ENCODE assay signal across 22 cellular contexts in the genomic region with DNA sequence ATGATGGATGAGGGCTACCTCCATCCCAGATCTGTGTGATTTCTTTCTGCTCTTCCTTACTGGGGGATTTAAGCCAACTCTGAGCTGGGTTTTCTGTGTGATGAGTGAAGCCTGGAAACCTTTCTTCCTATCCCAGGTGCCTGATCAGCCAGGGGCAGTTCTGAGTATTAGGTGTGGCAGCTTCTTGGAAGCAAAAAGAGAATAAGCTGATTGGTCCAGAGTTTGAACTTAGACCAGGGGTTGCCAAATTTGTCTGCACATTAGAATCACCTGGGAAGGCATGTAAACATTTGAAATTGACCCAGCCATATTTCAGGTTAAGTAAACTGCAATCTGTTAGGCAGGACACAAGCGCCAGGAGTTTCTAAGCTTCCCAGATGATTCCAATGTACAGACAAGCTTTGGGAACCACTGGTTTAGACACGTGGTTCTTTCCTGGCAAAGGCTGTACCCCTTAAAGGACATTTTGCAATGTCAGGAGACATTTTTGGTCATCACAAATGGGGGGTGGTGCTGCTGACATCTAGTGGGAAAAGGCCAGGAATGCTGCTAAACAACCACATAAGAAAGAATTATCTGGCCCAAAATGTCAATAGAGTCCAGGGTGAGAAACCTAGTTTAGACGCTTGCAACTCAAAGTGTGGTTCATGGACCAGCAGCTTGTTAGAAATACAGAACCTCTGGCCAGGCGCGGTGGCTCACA.
DNase-seq lines count a peak whose midpoint lies in the region; ATAC-seq, FAIRE-seq and TF ChIP-seq lines count a peak whose summit lies in the region.
"Had no signal": no experiment of that assay in that cellular context is flagged by ENCODE, and none has a peak within 500 bp of the region (broad histone marks: within the 10 kb centered on the region; RNA-seq: fewer than 3 reads in every experiment).

No MANE protein-coding gene starts in this region.

- H3K36me3 Mint-ChIP-seq in activated naive CD4-positive, alpha-beta T cell treated with anti-CD3 and anti-CD28 coated beads, Interleukin-2, amount 50 U/mL, for 72 hours: no peaks in the 10 kb centered on the region
- H3K36me3 Mint-ChIP-seq: CD8-positive, alpha-beta memory T cell had no signal

- H4K20me1 ChIP-seq in HCT116 (ENCODE audit: insufficient read depth): no peaks in the 10 kb centered on the region
- H4K20me1 ChIP-seq: BLaER1 treated with 17β-estradiol and CSF1 and Interleukin-3, amounts not matched to agents 10 nM and 100 nM had no signal

- H3K9me3 ChIP-seq in HCT116 (ENCODE audit: control insufficient read depth in 1 of 2, insufficient read depth in 1 of 2, low read depth in 1 of 2, low read length in 2 of 2): no peaks in the 10 kb centered on the region
- H3K9me3 ChIP-seq in WERI-Rb-1 (ENCODE audit: severe bottlenecking): no peaks in the 10 kb centered on the region
- H3K9me3 ChIP-seq: SK-N-SH had no signal

- H3K9me2 ChIP-seq in HCT116 (ENCODE audit: insufficient read depth): no peaks in the 10 kb centered on the region
- H3K9me2 ChIP-seq: SK-N-SH had no signal

- H3K27ac ChIP-seq in C4-2B: no peak overlapping the region
- H3K27ac ChIP-seq in HCT116 (ENCODE audit: low read depth, low read length): no peak overlapping the region
- no peak overlapping the region for H3K27ac ChIP-seq in WERI-Rb-1
- H3K27ac ChIP-seq: BLaER1 treated with 17β-estradiol and CSF1 and Interleukin-3, amounts not matched to agents 10 nM and 100 nM; KMS-11 had no signal

- POLR2A ChIA-PET in HCT116 (lab: Charles Lee): no interaction called here

- H2AFZ ChIP-seq in HCT116 (ENCODE audit: low read depth, low read length, poor library complexity, severe bottlenecking): no peak overlapping the region

- H3K79me2 ChIP-seq in HCT116 (ENCODE audit: insufficient read depth, low read length): no peaks in the 10 kb centered on the region

- no peak for FAIRE-seq in frontal cortex (lab: Jason Lieb, UNC)
- FAIRE-seq: GM12892 had no signal

- RAD21 ChIA-PET in HCT116 (lab: Charles Lee; ENCODE audit: low non-redundant PET in 1 of 2, low total read pairs in 2 of 2, uncharacterized antibody in 2 of 2, unreplicated experiment in 2 of 2): no interaction called here

- no peak for TF ChIP-seq POLR2A in HCT116 (IDR thresholded peaks at IDR 0.05; ENCODE audit: borderline replicate concordance, extremely low read depth, insufficient read depth, insufficient read length)

- CTCF ChIA-PET in HCT116 (lab: Charles Lee): no interaction called here

- no peak overlapping the region for H3K9ac ChIP-seq in HCT116 (ENCODE audit: low read length)
- H3K9ac ChIP-seq: BLaER1 treated with 17β-estradiol and CSF1 and Interleukin-3, amounts not matched to agents 10 nM and 100 nM; KMS-11; SK-N-SH had no signal

- H3K4me2 ChIP-seq in HCT116 (ENCODE audit: low read length): no peak overlapping the region
- H3K4me2 ChIP-seq: BLaER1 treated with 17β-estradiol and CSF1 and Interleukin-3, amounts not matched to agents 10 nM and 100 nM; KMS-11; SK-N-SH had no signal

- H3K36me3 ChIP-seq in HCT116 (ENCODE audit: control insufficient read depth in 1 of 2, insufficient read depth in 2 of 2, low read length in 2 of 2) (no peaks in the 10 kb centered on the region), WERI-Rb-1 (no peaks in the 10 kb centered on the region)
- H3K36me3 ChIP-seq: BLaER1 treated with 17β-estradiol and CSF1 and Interleukin-3, amounts not matched to agents 10 nM and 100 nM had no signal

- no TSS peak for BruUV-seq in HCT116 (replicated peaks; lab: Mats Ljungman, UMichigan)

- no peak for ATAC-seq in HCT116
- peak; percentile 89 for ATAC-seq in left lobe of liver
- no peak for ATAC-seq in activated naive CD4-positive, alpha-beta T cell treated with anti-CD3 and anti-CD28 coated beads, Interleukin-2, amount 50 U/mL, for 72 hours
- no peak for ATAC-seq in GM21529 (IDR thresholded peaks at IDR 0.05; ENCODE audit: unreplicated experiment)
- ATAC-seq: PC-3 had no signal

- H3K27me3 ChIP-seq in HCT116 (ENCODE audit: insufficient read depth, low read length) (no peaks in the 10 kb centered on the region), WERI-Rb-1 (ENCODE audit: insufficient read depth, low read depth, severe bottlenecking) (no peaks in the 10 kb centered on the region)
- H3K27me3 ChIP-seq: BLaER1 treated with 17β-estradiol and CSF1 and Interleukin-3, amounts not matched to agents 10 nM and 100 nM had no signal

- peak; percentile 13; the same call in 1 of the 2 replicates for TF ChIP-seq RAD21 in HCT116 (IDR thresholded peaks at IDR 0.05; ENCODE audit: low read depth)

- DNase-seq in HCT116 (ENCODE audit: low read depth, low spot score): no peak
- DNase-seq in WERI-Rb-1: no peak
- peak; percentile 46 for DNase-seq in left lobe of liver (ENCODE audit: low spot score)
- no peak for DNase-seq in activated naive CD4-positive, alpha-beta T cell treated with anti-CD3 and anti-CD28 coated beads, Interleukin-2, amount 50 U/mL, for 72 hours (ENCODE audit: low spot score in 2 of 2)
- DNase-seq in frontal cortex (ENCODE audit: low spot score in 2 of 2): no peak
- DNase-seq in GOT3 (lab: John Stamatoyannopoulos, UW): no peak
- DNase-seq: CD8-positive, alpha-beta memory T cell; DMS79; NCI-H1105; NCI-H1694; NCI-H2081 treated with DMSO at 0.1 percent for 48 hours; NCI-H446 treated with DMSO at 0.1 percent for 48 hours; NCI-H774; PC-3; RPMI8226; SHP77 treated with DMSO at 0.1 percent for 48 hours; SK-N-SH had no signal

- no peaks in the 10 kb centered on the region for H3K9me3 Mint-ChIP-seq in activated naive CD4-positive, alpha-beta T cell treated with anti-CD3 and anti-CD28 coated beads, Interleukin-2, amount 50 U/mL, for 72 hours
- H3K9me3 Mint-ChIP-seq: CD8-positive, alpha-beta memory T cell had no signal

- intact Hi-C loops in HCT116 (cut with micrococcal nuclease): no loop called here

- no peak overlapping the region for H3K27ac Mint-ChIP-seq in activated naive CD4-positive, alpha-beta T cell treated with anti-CD3 and anti-CD28 coated beads, Interleukin-2, amount 50 U/mL, for 72 hours

- peaks cover 10 to 11% of the 10 kb centered on the region in 2 experiments for H3K4me1 ChIP-seq in HCT116 (ENCODE audit: control insufficient read depth in 1 of 2, insufficient read depth in 2 of 2, low read length in 2 of 2)
- H3K4me1 ChIP-seq: BLaER1 treated with 17β-estradiol and CSF1 and Interleukin-3, amounts not matched to agents 10 nM and 100 nM had no signal

- TF ChIP-seq CTCF in C4-2B (conservative IDR thresholded peaks at IDR 0.05) (peak; percentile 13), HCT116 (IDR thresholded peaks at IDR 0.05 in 2 of 3, conservative IDR thresholded peaks at IDR 0.05 in 1 of 3; ENCODE audit: borderline replicate concordance in 1 of 3, insufficient read depth in 1 of 3, low read depth in 2 of 3, low read length in 2 of 3) (0 out of 6 replicates have a peak, but pooled peaks of 1 of the 3 experiments have one; percentile 12), WERI-Rb-1 (IDR thresholded peaks at IDR 0.05; ENCODE audit: low read depth, low read length) (0 out of 2 replicates have a peak, but pooled peaks have one; percentile 11)

- H3K4me3 ChIP-seq in HCT116 (replicated peaks in 1 of 2; ENCODE audit: low read depth in 1 of 2, low read length in 2 of 2) (no peak overlapping the region), WERI-Rb-1 (ENCODE audit: low read depth, low read length) (no peak overlapping the region)
- H3K4me3 ChIP-seq: BLaER1 treated with 17β-estradiol and CSF1 and Interleukin-3, amounts not matched to agents 10 nM and 100 nM had no signal

TF ChIP-seq in HCT116, 20 proteins besides CTCF, POLR2A, EP300 and RAD21:
- TF ChIP-seq ELF1 (IDR thresholded peaks at IDR 0.05; ENCODE audit: borderline replicate concordance, low read depth) (no peak), CBX3 (IDR thresholded peaks at IDR 0.05; ENCODE audit: low read depth) (no peak), MAX (IDR thresholded peaks at IDR 0.05) (no peak), JUND (IDR thresholded peaks at IDR 0.05) (no peak), REST (IDR thresholded peaks at IDR 0.05; ENCODE audit: low read depth) (no peak), SRF (IDR thresholded peaks at IDR 0.05; ENCODE audit: low read depth) (no peak), EGR1 (IDR thresholded peaks at IDR 0.05; ENCODE audit: low read depth) (no peak), YY1 (IDR thresholded peaks at IDR 0.05; ENCODE audit: extremely low read depth, insufficient replicate concordance, low read depth, low read length) (no peak), POLR2AphosphoS5 (IDR thresholded peaks at IDR 0.05; ENCODE audit: low read depth, low read length) (no peak)
